Comparison of ENCODE assay signal across 8 cellular contexts in the genomic region with DNA sequence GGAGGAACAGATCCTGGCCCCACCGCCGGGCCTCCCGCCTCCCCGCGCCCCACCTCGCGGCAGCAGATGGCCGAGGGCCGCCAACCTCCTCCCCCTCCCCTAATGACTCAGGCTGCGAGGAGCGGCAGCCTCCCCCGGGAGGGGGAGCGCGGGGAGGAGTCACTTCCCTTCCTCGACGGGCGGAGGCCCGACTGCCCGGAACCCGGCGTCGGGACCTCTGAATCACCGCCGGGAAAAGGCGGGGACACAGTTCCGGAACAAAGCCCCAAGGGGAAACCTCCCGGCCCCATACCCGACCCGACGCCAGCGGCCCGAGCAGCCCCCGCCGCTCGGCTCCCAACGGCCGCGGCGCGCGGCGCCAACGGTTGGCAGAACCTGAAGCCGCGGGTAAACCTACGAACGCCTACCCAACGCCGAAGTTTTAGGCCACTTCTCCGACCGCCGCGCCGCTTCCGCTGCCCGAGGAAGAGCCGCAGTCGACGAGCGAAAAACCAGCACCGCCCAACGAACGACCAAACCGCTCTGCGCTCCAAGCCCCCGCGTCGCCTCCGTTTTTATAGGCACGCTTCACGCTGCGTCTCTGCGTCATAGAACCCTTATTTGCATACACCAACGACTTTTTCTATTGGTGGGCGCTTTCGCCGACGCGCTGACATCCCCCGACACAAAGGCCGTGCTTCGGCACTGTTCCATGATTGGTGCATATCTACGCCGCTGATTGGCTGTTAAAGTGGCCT. TPM values are rescaled to one million over a fixed set of nuclear protein-coding genes. Genes with fewer than 3 reads are reported as not detected.
DNase-seq lines count a peak whose midpoint lies in the region; ATAC-seq, FAIRE-seq and TF ChIP-seq lines count a peak whose summit lies in the region.

No MANE protein-coding gene starts in this region.

- H3K79me2 ChIP-seq in keratinocyte (ENCODE audit: control insufficient read depth, insufficient read depth, low read length), result peaks cover 11% of the 10 kb centered on the region

- no peak overlapping the region for H2AFZ ChIP-seq in keratinocyte (ENCODE audit: control insufficient read depth, low read length)

- no peaks in the 10 kb centered on the region for H3K9me1 ChIP-seq in keratinocyte (ENCODE audit: control insufficient read depth, extremely low read depth, insufficient read depth, low read length)

- TF ChIP-seq CTCF in AG09319 (IDR thresholded peaks at IDR 0.05; ENCODE audit: low read depth, low read length) (no peak), keratinocyte (optimal IDR thresholded peaks at IDR 0.05 in 1 of 3, IDR thresholded peaks at IDR 0.05 in 1 of 3, conservative IDR thresholded peaks at IDR 0.05 in 1 of 3; ENCODE audit: extremely low read depth in 1 of 3, insufficient read depth in 2 of 3, low read length in 3 of 3) (no peak)

- H3K27me3 ChIP-seq in keratinocyte (ENCODE audit: control insufficient read depth, extremely low read depth, insufficient read depth, low read length), result no peaks in the 10 kb centered on the region

- no peaks in the 10 kb centered on the region for H3K9me3 ChIP-seq in keratinocyte (ENCODE audit: control insufficient read depth, low read depth, low read length)

- H4K20me1 ChIP-seq in keratinocyte (ENCODE audit: control insufficient read depth, extremely low read depth, insufficient read depth, low read length), result peaks cover 24% of the 10 kb centered on the region

- peak overlapping the region; percentile 80 to 82 (median 81) for H3K4me3 ChIP-seq in keratinocyte (ENCODE audit: control insufficient read depth in 2 of 3, extremely low read depth in 1 of 3, insufficient read depth in 2 of 3, low read depth in 1 of 3, low read length in 3 of 3)

- ATAC-seq in GM19035 (IDR thresholded peaks at IDR 0.05; ENCODE audit: unreplicated experiment), result peak; percentile 68
- peak; percentile 67 for ATAC-seq in HG03342 (IDR thresholded peaks at IDR 0.05; ENCODE audit: unreplicated experiment)
- peak; percentile 72 to 73 for ATAC-seq in activated CD4-positive, CD25-positive, alpha-beta regulatory T cell treated with anti-CD3 and anti-CD28 coated beads, Interleukin-2, amount 50 U/mL, for 24 hours

- peak overlapping the region; percentile 94 for H3K9ac ChIP-seq in keratinocyte (ENCODE audit: control insufficient read depth, extremely low read depth, insufficient read depth, low read length)

- no peak for FAIRE-seq in keratinocyte (lab: Jason Lieb, UNC)

- peak overlapping the region; percentile 58 for H3K4me2 ChIP-seq in keratinocyte (ENCODE audit: control insufficient read depth, extremely low read depth, insufficient read depth, low read depth, low read length)

- dilution Hi-C loops in keratinocyte (cut with MboI; ENCODE audit: extremely low pct_ligation_motif_present, low sequenced_read_pairs), result no loop called here

- peak; percentile 100 for DNase-seq in AG09319 (ENCODE audit: extremely low read depth, low read depth)
- DNase-seq in NCI-H345 treated with DMSO at 0.1 percent for 48 hours (lab: John Stamatoyannopoulos, UW; ENCODE audit: unreplicated experiment), result peak; percentile 100
- peak; percentile 100 for DNase-seq in cerebellar cortex (ENCODE audit: low spot score)
- DNase-seq in keratinocyte (ENCODE audit: low read depth, low spot score), result peak; percentile 98
- DNase-seq in stimulated activated CD4-positive, alpha-beta T cell treated with anti-CD3 and anti-CD28 coated beads, Interleukin-15, amount 100 ng/mL, for 1 hour (ENCODE audit: low read depth in 1 of 2, low spot score in 1 of 2), result peak; percentile 84 to 88

- H3K36me3 ChIP-seq in keratinocyte (ENCODE audit: control insufficient read depth in 2 of 2, extremely low read depth in 1 of 2, insufficient read depth in 2 of 2, low read length in 2 of 2), result peaks cover 4 to 13% of the 10 kb centered on the region in 2 experiments

- peaks cover 29% of the 10 kb centered on the region for H3K4me1 ChIP-seq in keratinocyte (ENCODE audit: control insufficient read depth, extremely low read depth, insufficient read depth, low read length)

- peak overlapping the region; percentile 94 for H3K27ac ChIP-seq in keratinocyte (ENCODE audit: control insufficient read depth, insufficient read depth, low read length)

RNA-seq across cellular contexts. Expression of gene UNK, which starts 5.2 kb away (rescaled TPM):
- 10.4 to 13.0 TPM (median 10.9 TPM) in 3 replicates for polyA plus RNA-seq in keratinocyte
- 5.4 TPM for polyA plus RNA-seq in keratinocyte (2011; ENCODE audit: low read depth)
- 8.0 and 11.7 TPM in 2 replicates for polyA plus RNA-seq in keratinocyte (2011; cell fraction: cytosol; rRNA removed)
- 13.5 and 17.6 TPM in 2 replicates for polyA plus RNA-seq in keratinocyte (2011; cell fraction: nucleus; rRNA removed)
- polyA plus RNA-seq in keratinocyte (2012; ENCODE audit: low replicate concordance), result 8.5 and 9.9 TPM in 2 replicates
- 7.9 to 13.9 TPM (median 8.5 TPM) in 3 replicates for polyA minus RNA-seq in keratinocyte
- 7.9 TPM for polyA minus RNA-seq in keratinocyte (2011; cell fraction: cytosol; rRNA and poly(A)+ RNA removed)
- 8.9 and 16.8 TPM in 2 replicates for polyA minus RNA-seq in keratinocyte (2011; cell fraction: nucleus; rRNA and poly(A)+ RNA removed)

RNA-seq across cellular contexts. Expression of gene GALK1, which starts 14.4 kb away (rescaled TPM):
- polyA plus RNA-seq in keratinocyte, result 1.1 to 5.2 TPM (median 1.3 TPM) in 3 replicates
- 1.7 TPM for polyA plus RNA-seq in keratinocyte (2011; ENCODE audit: low read depth)
- 0.78 and 2.1 TPM in 2 replicates for polyA plus RNA-seq in keratinocyte (2011; cell fraction: cytosol; rRNA removed)
- 1.9 and 2.7 TPM in 2 replicates for polyA plus RNA-seq in keratinocyte (2011; cell fraction: nucleus; rRNA removed)
- polyA plus RNA-seq in keratinocyte (2012; ENCODE audit: low replicate concordance), result 3.2 and 6.6 TPM in 2 replicates
- polyA minus RNA-seq in keratinocyte, result 1.9 to 4.6 TPM (median 3.0 TPM) in 3 replicates
- 16.7 TPM for polyA minus RNA-seq in keratinocyte (2011; cell fraction: cytosol; rRNA and poly(A)+ RNA removed)
- 3.6 and 4.4 TPM in 2 replicates for polyA minus RNA-seq in keratinocyte (2011; cell fraction: nucleus; rRNA and poly(A)+ RNA removed)

RNA-seq across cellular contexts. Expression of gene ITGB4, which starts 58.2 kb away (rescaled TPM):
- polyA plus RNA-seq in keratinocyte, result 761 to 1,084 TPM (median 1,039 TPM) in 3 replicates
- 357 TPM for polyA plus RNA-seq in keratinocyte (2011; ENCODE audit: low read depth)
- 399 and 802 TPM in 2 replicates for polyA plus RNA-seq in keratinocyte (2011; cell fraction: cytosol; rRNA removed)
- 3,183 and 4,055 TPM in 2 replicates for polyA plus RNA-seq in keratinocyte (2011; cell fraction: nucleus; rRNA removed)
- 790 and 2,344 TPM in 2 replicates for polyA plus RNA-seq in keratinocyte (2012; ENCODE audit: low replicate concordance)
- polyA minus RNA-seq in keratinocyte, result 1,878 to 7,870 TPM (median 1,919 TPM) in 3 replicates
- 2,383 TPM for polyA minus RNA-seq in keratinocyte (2011; cell fraction: cytosol; rRNA and poly(A)+ RNA removed)
- 4,240 and 4,449 TPM in 2 replicates for polyA minus RNA-seq in keratinocyte (2011; cell fraction: nucleus; rRNA and poly(A)+ RNA removed)

Comparison
In these comparisons a context has a peak if more than half of its experiments do, and no peak if none do; other contexts are left out.
1. Peak in every context shown above with its lines: DNase-seq, ATAC-seq, H3K4me3 ChIP-seq and H3K27ac ChIP-seq.